18 cellular contexts compared by ENCODE assay signal in the genomic region with DNA sequence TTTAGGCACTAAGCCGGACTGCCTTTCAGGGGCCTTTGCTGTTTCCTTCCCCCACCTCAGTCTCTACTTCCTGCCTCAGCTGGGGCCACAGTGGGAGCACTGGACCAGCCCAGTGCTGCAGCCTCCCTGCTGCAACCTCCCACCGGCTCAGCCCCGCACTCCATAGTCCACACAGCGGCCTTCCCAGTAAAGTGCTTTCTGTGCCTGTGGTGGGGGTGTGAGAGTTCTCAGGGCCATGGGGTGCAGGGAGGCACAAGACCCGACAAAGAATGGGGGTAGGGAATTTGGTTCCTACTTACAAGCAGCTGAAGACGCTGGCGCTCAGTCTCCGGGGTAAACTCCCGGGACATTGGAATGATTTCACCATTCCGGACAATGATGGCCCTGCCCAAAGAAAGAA.
"Had no signal": no experiment of that assay in that cellular context is flagged by ENCODE, and none has a peak within 500 bp of the region (broad histone marks: within the 10 kb centered on the region; RNA-seq: fewer than 3 reads in every experiment).

No MANE protein-coding gene starts in this region.

- H3K27me3 ChIP-seq: esophagus squamous epithelium, right lobe of liver, vagina had no signal

- DNase-seq: activated B cell treated with CpG ODN at 0.5 μM for 24 hours; activated CD4-positive, alpha-beta T cell treated with anti-CD3 and anti-CD28 coated beads, Interleukin-2, amount 50 U/mL, for 1 hour; activated CD8-positive, alpha-beta T cell treated with anti-CD3 and anti-CD28 coated beads for 36 hours; activated T-cell treated with anti-CD3 and anti-CD28 coated beads, Interleukin-2, amount 50 U/mL, for 4 hours; cerebellar nuclear complex; esophagus squamous epithelium; foreskin melanocyte; heart right ventricle; left cardiac atrium; left ventricle myocardium superior; mammary epithelial cell; naive B cell; right lobe of liver; stimulated activated CD4-positive, alpha-beta T cell treated with anti-CD3 and anti-CD28 coated beads, Interleukin-12 subunit alpha, Interleukin-12 subunit beta, amount 100 ng/mL, for 4 hours; stimulated activated CD4-positive, alpha-beta T cell treated with anti-CD3 and anti-CD28 coated beads, Interleukin-4, amount 100 ng/mL, for 1 hour; T-helper 2 cell had no signal

- H3K4me3 ChIP-seq: esophagus squamous epithelium, heart right ventricle, right lobe of liver, thoracic aorta, vagina had no signal

- H3K27ac ChIP-seq: esophagus squamous epithelium, heart right ventricle, right lobe of liver, thoracic aorta, vagina had no signal

- H3K36me3 ChIP-seq: heart right ventricle, right lobe of liver, thoracic aorta, vagina had no signal

- H3K9me3 ChIP-seq: esophagus squamous epithelium, heart right ventricle, right lobe of liver, thoracic aorta, vagina had no signal
